In the genomic region with DNA sequence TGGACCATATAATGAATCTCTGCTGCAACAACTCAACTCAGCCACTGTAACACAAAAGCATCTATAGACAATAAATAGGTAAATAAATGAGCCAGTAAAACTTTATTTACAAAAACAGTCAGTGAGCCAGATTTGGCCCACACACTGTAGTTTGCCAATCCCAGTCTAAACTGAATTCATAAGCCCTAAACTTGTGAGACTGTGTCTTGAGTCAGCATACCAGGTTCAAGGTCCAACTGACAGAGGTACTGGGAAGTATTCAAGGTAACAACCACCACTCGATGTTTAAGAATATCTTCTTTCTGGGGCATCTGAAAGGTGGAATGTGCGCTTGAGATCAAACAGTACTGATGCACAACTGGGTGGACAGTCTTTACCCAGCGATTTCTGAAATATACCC, we compare ENCODE assay signal across 20 cellular contexts.
"Had no signal": no experiment of that assay in that cellular context is flagged by ENCODE, and none has a peak within 500 bp of the region (broad histone marks: within the 10 kb centered on the region; RNA-seq: fewer than 3 reads in every experiment).

No MANE protein-coding gene starts in this region.

- H3K27ac ChIP-seq: esophagus squamous epithelium, heart right ventricle, ovary, sigmoid colon, thoracic aorta, upper lobe of left lung, VCaP had no signal

- H3K9me3 Mint-ChIP-seq: activated naive CD4-positive, alpha-beta T cell treated with anti-CD3 and anti-CD28 coated beads, Interleukin-2, amount 50 U/mL, for 24 hours; neural crest cell; stimulated activated naive B cell treated with anti-CD40 and anti-IgM and Interleukin-4, amounts not matched to agents 10 μg/mL and 1 μg/mL and 100 μg/mL, for 72 hours had no signal

- H3K9me3 ChIP-seq: esophagus squamous epithelium, heart right ventricle, ovary, sigmoid colon, thoracic aorta, upper lobe of left lung had no signal

- H3K4me3 Mint-ChIP-seq: activated naive CD4-positive, alpha-beta T cell treated with anti-CD3 and anti-CD28 coated beads, Interleukin-2, amount 50 U/mL, for 24 hours; mesothelial cell of epicardium; neural crest cell; stimulated activated naive B cell treated with anti-CD40 and anti-IgM and Interleukin-4, amounts not matched to agents 10 μg/mL and 1 μg/mL and 100 μg/mL, for 72 hours had no signal

- H3K4me1 Mint-ChIP-seq: mesothelial cell of epicardium; neural crest cell; stimulated activated naive B cell treated with anti-CD40 and anti-IgM and Interleukin-4, amounts not matched to agents 10 μg/mL and 1 μg/mL and 100 μg/mL, for 72 hours had no signal

- FAIRE-seq: endothelial cell of umbilical vein had no signal

- H3K27me3 ChIP-seq: esophagus squamous epithelium, heart right ventricle, ovary, sigmoid colon, upper lobe of left lung had no signal

- DNase-seq: activated CD4-positive, alpha-beta T cell treated with anti-CD3 and anti-CD28 coated beads, Interleukin-2, amount 50 U/mL, for 4 hours; activated CD4-positive, CD25-positive, alpha-beta regulatory T cell treated with anti-CD3 and anti-CD28 coated beads, Interleukin-2, amount 50 U/mL, for 72 hours; activated gamma-delta T cell; dermis blood vessel endothelial cell; effector memory CD4-positive, alpha-beta T cell; esophagus squamous epithelium; heart right ventricle; left cardiac atrium; ovary; sigmoid colon; stimulated activated naive B cell treated with anti-CD40 and anti-IgM and Interleukin-4, amounts not matched to agents 10 μg/mL and 1 μg/mL and 100 μg/mL, for 72 hours; SW 1271; T-helper 2 cell; upper lobe of left lung had no signal

- H3K27ac Mint-ChIP-seq: activated naive CD4-positive, alpha-beta T cell treated with anti-CD3 and anti-CD28 coated beads, Interleukin-2, amount 50 U/mL, for 24 hours; mesothelial cell of epicardium; stimulated activated naive B cell treated with anti-CD40 and anti-IgM and Interleukin-4, amounts not matched to agents 10 μg/mL and 1 μg/mL and 100 μg/mL, for 72 hours had no signal

- H3K36me3 ChIP-seq: ovary had no signal

- H3K4me1 ChIP-seq: esophagus squamous epithelium, sigmoid colon, upper lobe of left lung had no signal

- ATAC-seq: heart right ventricle; left cardiac atrium; stimulated activated naive B cell treated with anti-CD40 and anti-IgM and Interleukin-4, amounts not matched to agents 10 μg/mL and 1 μg/mL and 100 μg/mL, for 72 hours had no signal

- H3K27me3 Mint-ChIP-seq: activated naive CD4-positive, alpha-beta T cell treated with anti-CD3 and anti-CD28 coated beads, Interleukin-2, amount 50 U/mL, for 24 hours; stimulated activated naive B cell treated with anti-CD40 and anti-IgM and Interleukin-4, amounts not matched to agents 10 μg/mL and 1 μg/mL and 100 μg/mL, for 72 hours had no signal

- H3K4me3 ChIP-seq: esophagus squamous epithelium, heart right ventricle, ovary, sigmoid colon, thoracic aorta, upper lobe of left lung had no signal
